Comparison of ENCODE assay signal across 8 cellular contexts in the genomic region with DNA sequence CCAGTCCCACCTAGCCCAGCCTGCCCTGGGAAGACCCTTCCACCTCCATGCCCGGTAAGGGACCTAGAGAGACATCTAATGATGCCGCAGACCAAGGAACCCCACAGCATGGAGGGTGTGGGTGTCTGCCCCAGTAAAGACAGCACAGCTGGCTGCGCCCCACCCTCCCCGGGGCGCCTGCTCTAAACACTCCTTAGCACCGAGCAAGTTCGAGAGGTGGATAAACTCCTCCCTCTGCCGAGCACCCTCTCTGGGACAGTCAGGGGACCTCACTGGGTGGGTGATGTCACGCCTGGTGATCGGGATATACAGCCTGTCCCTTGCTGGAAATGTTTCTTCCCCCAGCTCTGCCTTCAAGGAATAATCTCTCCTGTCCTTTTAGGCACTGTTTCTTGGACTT. TPM values are rescaled to one million over a fixed set of nuclear protein-coding genes. Genes with fewer than 3 reads are reported as not detected.
"Had no signal": no experiment of that assay in that cellular context is flagged by ENCODE, and none has a peak within 500 bp of the region (broad histone marks: within the 10 kb centered on the region; RNA-seq: fewer than 3 reads in every experiment).

No MANE protein-coding gene starts in this region.

- H3K4me3 ChIP-seq: GM23248 had no signal

- H3K27me3 Mint-ChIP-seq: IgD-negative memory B cell had no signal

- H2AFZ ChIP-seq: GM23248 had no signal

- H3K9ac ChIP-seq: GM23248 had no signal

- H3K4me1 Mint-ChIP-seq: IgD-negative memory B cell had no signal

- H3K9me3 Mint-ChIP-seq: H9, IgD-negative memory B cell had no signal

- H3K4me3 Mint-ChIP-seq: H9, IgD-negative memory B cell had no signal

- FAIRE-seq: H54, HTR-8/SVneo had no signal

- H3K27ac ChIP-seq: GM23248 had no signal

- DNase-seq: GM23248, GOT3, H9, HCEC 1CT had no signal

- H3K27ac Mint-ChIP-seq: H9, IgD-negative memory B cell had no signal

RNA-seq across cellular contexts. Expression of gene DNAI2, which starts 16.7 kb away (rescaled TPM):
- total RNA-seq: GM23248, H9, HT-29 had no signal
- polyA plus RNA-seq: GM23248, IgD-negative memory B cell had no signal

RNA-seq across cellular contexts. Expression of gene TTYH2, which starts 43.9 kb away (rescaled TPM):
- total RNA-seq: GM23248 had no signal
